ENCODE assay signal across 8 cellular contexts in the genomic region with DNA sequence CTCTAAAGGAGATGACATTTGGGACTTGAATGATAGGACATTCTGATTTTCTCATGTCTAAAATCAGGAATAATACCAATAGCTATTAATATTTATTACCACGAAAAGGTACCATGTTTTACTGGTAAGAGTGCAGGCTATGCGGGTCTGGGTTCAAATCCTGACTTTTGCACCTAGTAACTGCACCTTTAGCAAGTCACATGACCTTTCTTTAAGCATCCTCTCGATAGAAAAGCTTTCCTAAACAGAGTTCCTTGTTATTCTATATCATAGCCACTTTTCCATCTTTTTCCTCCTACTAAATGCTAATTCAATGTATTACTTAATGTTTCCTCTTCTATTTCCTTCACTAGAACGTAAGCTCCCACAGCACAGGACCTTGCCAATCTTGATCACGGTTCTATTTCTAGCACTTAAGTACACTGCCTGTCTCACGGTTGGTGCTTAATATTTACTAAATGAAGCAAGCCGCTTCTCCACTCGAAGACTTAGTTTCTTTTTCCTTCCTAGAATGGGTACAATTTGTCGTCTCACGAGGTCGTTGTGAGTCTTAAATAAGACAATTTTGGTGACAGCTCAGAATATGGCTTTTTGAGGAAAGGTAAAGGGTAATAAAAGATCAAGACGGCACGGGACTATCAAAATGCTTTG. TPM values are rescaled to one million over a fixed set of nuclear protein-coding genes. Genes with fewer than 3 reads are reported as not detected.
DNase-seq lines count a peak whose midpoint lies in the region; ATAC-seq, FAIRE-seq and TF ChIP-seq lines count a peak whose summit lies in the region.

No MANE protein-coding gene starts in this region.

- H2BK120ac ChIP-seq in H1 (replicated peaks; ENCODE audit: low read depth, low read length) = no peak overlapping the region

- no peak overlapping the region for H3K4ac ChIP-seq in H1 (replicated peaks; ENCODE audit: insufficient read length, low read depth, low read length)

- H2BK12ac ChIP-seq in H1 (ENCODE audit: low read depth, low read length) = no peak overlapping the region

- H3K4me1 ChIP-seq in ES-I3 (ENCODE audit: insufficient read depth, low read length) (peaks cover 5% of the 10 kb centered on the region; the same call in 1 of the 2 replicates), H1 (replicated peaks in 1 of 4; ENCODE audit: control insufficient read depth in 3 of 4, insufficient read depth in 4 of 4, low read length in 3 of 4) (peaks cover 0 to 6% (median 2%) of the 10 kb centered on the region in 4 experiments; a peak in 4 of 7 replicates)

- peak overlapping the region; percentile 99 for H3K4me3 Mint-ChIP-seq in nephron

- H3K23me2 ChIP-seq in H1 (ENCODE audit: low read depth, low read length) = peaks cover 4% of the 10 kb centered on the region; the same call in 1 of the 2 replicates

- H2AK5ac ChIP-seq in H1 (ENCODE audit: low read depth, low read length) = no peak overlapping the region

- DNase-seq in OCI-M1 (lab: John Stamatoyannopoulos, UW) (peak; percentile 53), H1 (ENCODE audit: low read depth in 1 of 2, low spot score in 2 of 2) (no peak), left colon (no peak), ureter (ENCODE audit: low spot score) (no peak)

- no peaks in the 10 kb centered on the region; the same call in 1 of the 2 replicates for H3K9me3 ChIP-seq in ES-I3 (ENCODE audit: control insufficient read depth, insufficient read depth, low read length)
- H3K9me3 ChIP-seq in H1 (ENCODE audit: insufficient read depth in 2 of 2, low read depth in 1 of 2, low read length in 1 of 2) = no peaks in the 10 kb centered on the region

- WGBS in H1 (ENCODE audit: extremely low coverage in 1 of 2, insufficient coverage in 1 of 2, insufficient read length in 1 of 2, insufficient replicate concordance in 2 of 2, low coverage in 1 of 2, low lambda C conversion rate in 2 of 2, missing lambda C conversion rate in 1 of 2), 2 experiments = 41% methylated on average over 13 of the region's 13 CpGs; no CpG with 5 or more reads in 1 of the 2 experiments

- no peak for FAIRE-seq in H1 (lab: Jason Lieb, UNC)

- H4K91ac ChIP-seq in H1 (replicated peaks; ENCODE audit: insufficient read length, low read length) = no peak overlapping the region

- H3K79me2 ChIP-seq in H1 (ENCODE audit: control insufficient read depth in 1 of 2, insufficient read depth in 2 of 2, low read length in 2 of 2) = peaks cover 0 to 41% of the 10 kb centered on the region in 2 experiments; a peak in 3 of 4 replicates

- TF ChIP-seq RAD21 in H1 (IDR thresholded peaks at IDR 0.05 in 1 of 2, conservative IDR thresholded peaks at IDR 0.05 in 1 of 2; ENCODE audit: low read depth in 2 of 2, low read length in 2 of 2) = no peak

- H3K9ac ChIP-seq in ES-I3 (ENCODE audit: low read depth, low read length) = peak overlapping the region; percentile 81
- H3K9ac ChIP-seq in H1 (replicated peaks in 1 of 4; ENCODE audit: extremely low read depth in 1 of 4, low read depth in 3 of 4, low read length in 3 of 4) = peak overlapping the region in 3 of 4 experiments; percentile 64 to 90 (median 86); a peak in 6 of 7 replicates

- H2AFZ ChIP-seq in H1 (ENCODE audit: low read length) = peak overlapping the region; percentile 75

- intact Hi-C loops in left colon (cut with DNase I, micrococcal nuclease) = no loop called here

- peaks cover 50% of the 10 kb centered on the region for H3K4me1 Mint-ChIP-seq in nephron

- H3K14ac ChIP-seq in H1 (ENCODE audit: insufficient read length) = no peak overlapping the region

- H3K18ac ChIP-seq in H1 (ENCODE audit: extremely low read depth, low read length) = peak overlapping the region; percentile 75; the same call in 1 of the 2 replicates

- POLR2A ChIA-PET in H1 (lab: Charles Lee; ENCODE audit: partially characterized antibody) = interaction anchor here (1.1 to 1.6 kb wide), 4 partner anchors 14 to 38 kb away, joined by 3 to 6 read pairs (median 4); no protein-coding TSS in a partner anchor

- no peak overlapping the region for H4K5ac ChIP-seq in H1 (ENCODE audit: insufficient read length, low read depth, low read length)

- H3K36me3 Mint-ChIP-seq in nephron (ENCODE audit: low read depth) = peaks cover 28% of the 10 kb centered on the region

- H3K36me3 ChIP-seq in ES-I3 (ENCODE audit: insufficient read depth, low read length) (0 out of 2 replicates have a peak, but pooled peaks cover 2% of the 10 kb centered on the region), H1 (ENCODE audit: control insufficient read depth in 2 of 4, insufficient read depth in 4 of 4, low read length in 3 of 4) (peaks cover 3 to 15% (median 6%) of the 10 kb centered on the region in 4 experiments; a peak in 6 of 8 replicates)

- H3K4me3 ChIP-seq in H1 (ENCODE audit: extremely low read depth in 1 of 4, insufficient read depth in 2 of 4, low read depth in 3 of 4, low read length in 4 of 4) = peak overlapping the region; percentile 78 to 92 (median 88)

- CTCF ChIA-PET in H1 (lab: Charles Lee; ENCODE audit: partially characterized antibody) = interaction anchor here (0.7 to 10.6 kb wide), 5 partner anchors 8 to 164 kb away, joined by 3 to 72 read pairs (median 3); no protein-coding TSS in a partner anchor

- no peak for ATAC-seq in left colon
- no peak for ATAC-seq in HG03432 (IDR thresholded peaks at IDR 0.05; ENCODE audit: unreplicated experiment)
- no peak for ATAC-seq in HG02870 (IDR thresholded peaks at IDR 0.05; ENCODE audit: unreplicated experiment)

- no peak for TF ChIP-seq POLR2A in H1 (IDR thresholded peaks at IDR 0.05; ENCODE audit: control extremely low read depth in 1 of 2, low read depth in 2 of 2, low read length in 2 of 2)

- no peak for TF ChIP-seq CTCF in H1 (IDR thresholded peaks at IDR 0.05; ENCODE audit: control extremely low read depth in 1 of 3, insufficient read depth in 1 of 3, low read depth in 1 of 3, low read length in 3 of 3)
- TF ChIP-seq CTCF in nephron (IDR thresholded peaks at IDR 0.05; ENCODE audit: unreplicated experiment in 3 of 3) = no peak

- peaks cover 4% of the 10 kb centered on the region; the same call in 1 of the 2 replicates for H3K79me1 ChIP-seq in H1 (ENCODE audit: low read depth, low read length)

- no peak for TF ChIP-seq EP300 in H1 (IDR thresholded peaks at IDR 0.05; ENCODE audit: borderline replicate concordance in 1 of 2, low read depth in 2 of 2, low read length in 2 of 2)

- H3K27me3 Mint-ChIP-seq in nephron (ENCODE audit: low read depth) = no peaks in the 10 kb centered on the region

- H4K8ac ChIP-seq in H1 (ENCODE audit: extremely low read depth, insufficient read depth, low read length) = no peak overlapping the region

- no peak overlapping the region for H2BK15ac ChIP-seq in H1 (ENCODE audit: low read length)

- H2BK20ac ChIP-seq in H1 (ENCODE audit: low read length) = no peak overlapping the region

- H4K20me1 ChIP-seq in H1 (replicated peaks in 1 of 2; ENCODE audit: control insufficient read depth in 1 of 2, insufficient read depth in 2 of 2, low read length in 2 of 2) = no peaks in the 10 kb centered on the region

- peak overlapping the region; percentile 92 to 96 (median 95) for H3K27ac Mint-ChIP-seq in nephron

- no peaks in the 10 kb centered on the region for H3K9me3 Mint-ChIP-seq in nephron

- no peak overlapping the region for H3K56ac ChIP-seq in H1 (replicated peaks; ENCODE audit: insufficient read length, low read depth, low read length)

- peak overlapping the region; percentile 85; the same call in 1 of the 2 replicates for H3K27ac ChIP-seq in H1 (ENCODE audit: low read depth, low read length)

- no peaks in the 10 kb centered on the region for H3K27me3 ChIP-seq in H1 (replicated peaks in 1 of 4; ENCODE audit: control insufficient read depth in 3 of 4, extremely low read depth in 1 of 4, insufficient read depth in 3 of 4, low read length in 3 of 4)

- no peak overlapping the region for H2BK5ac ChIP-seq in H1 (ENCODE audit: low read depth, low read length)

- no peak overlapping the region for H3K23ac ChIP-seq in H1 (ENCODE audit: insufficient read length)

- H3K4me2 ChIP-seq in H1 (ENCODE audit: insufficient read depth in 1 of 2, low read depth in 2 of 2, low read length in 2 of 2) = peak overlapping the region; percentile 84 to 85

TF ChIP-seq in H1, 55 proteins besides CTCF, POLR2A, EP300 and RAD21 (continues in another document):
- TF ChIP-seq BCL11A (IDR thresholded peaks at IDR 0.05; ENCODE audit: low read depth in 2 of 2, low read length in 2 of 2) (no peak), FOSL1 (IDR thresholded peaks at IDR 0.05; ENCODE audit: insufficient read depth, low read depth, low read length) (no peak)

RNA-seq across cellular contexts. Expression of a gene that starts 0.8 kb away (rescaled TPM):
- 14.3 and 15.0 TPM in 2 replicates for total RNA-seq in H1 (2021; fragmentation: NEBNext Ultra II Directional; extraction: Animal tissue kit (Norgen Biotek cat#: 25700))
- 2.4 and 5.9 TPM in 2 replicates for polyA plus RNA-seq in H1 (2011; rRNA removed)
- polyA plus RNA-seq in H1 (2011; cell fraction: cytosol; rRNA removed) = 8.2 TPM
- polyA plus RNA-seq in H1 (2011; cell fraction: nucleus; rRNA removed) = 2.8 TPM
- polyA plus RNA-seq in H1 (2012, experiment 1 of 2) = 9.9 to 17.1 TPM (median 12.0 TPM) in 4 replicates
- 1.6 TPM for polyA plus RNA-seq in H1 (2012, experiment 2 of 2)
- polyA plus RNA-seq in H1 (2013, experiment 1 of 2) = 7.6 TPM
- 8.4 TPM for polyA plus RNA-seq in H1 (2013, experiment 2 of 2)
- polyA minus RNA-seq in H1 (2011; rRNA and poly(A)+ RNA removed) = 10.6 and 12.3 TPM in 2 replicates
- polyA minus RNA-seq in H1 (2011; cell fraction: cytosol; rRNA and poly(A)+ RNA removed) = 4.3 TPM
- 4.4 TPM for polyA minus RNA-seq in H1 (2011; cell fraction: nucleus; rRNA and poly(A)+ RNA removed)
- total RNA-seq in left colon = 10 to 100 TPM; 15.7 to 18.1 TPM
- 25.0 TPM for total RNA-seq in ureter

RNA-seq across cellular contexts. Expression of a gene that starts 0.9 kb away (rescaled TPM):
- total RNA-seq in H1 (2021; fragmentation: NEBNext Ultra II Directional; extraction: Animal tissue kit (Norgen Biotek cat#: 25700)) = 42.2 and 47.8 TPM in 2 replicates
- 16.7 and 29.4 TPM in 2 replicates for polyA plus RNA-seq in H1 (2011; rRNA removed)
- polyA plus RNA-seq in H1 (2011; cell fraction: cytosol; rRNA removed) = 34.9 TPM
- 35.9 TPM for polyA plus RNA-seq in H1 (2011; cell fraction: nucleus; rRNA removed)
- 33.0 to 43.0 TPM (median 39.6 TPM) in 4 replicates for polyA plus RNA-seq in H1 (2012, experiment 1 of 2)
- 8.0 TPM for polyA plus RNA-seq in H1 (2012, experiment 2 of 2)
- polyA plus RNA-seq in H1 (2013, experiment 1 of 2) = 41.6 TPM
- 37.7 TPM for polyA plus RNA-seq in H1 (2013, experiment 2 of 2)
- 52.5 and 65.8 TPM in 2 replicates for polyA minus RNA-seq in H1 (2011; rRNA and poly(A)+ RNA removed)
- polyA minus RNA-seq in H1 (2011; cell fraction: cytosol; rRNA and poly(A)+ RNA removed) = 20.6 TPM
- polyA minus RNA-seq in H1 (2011; cell fraction: nucleus; rRNA and poly(A)+ RNA removed) = 51.0 TPM
- total RNA-seq in left colon (10 to 100 TPM; 48.0 to 62.7 TPM), ureter (61.5 TPM)

RNA-seq across cellular contexts. Expression of a gene that starts 35.1 kb away (rescaled TPM):
- 1.2 and 1.9 TPM in 2 replicates for total RNA-seq in H1 (2021; fragmentation: NEBNext Ultra II Directional; extraction: Animal tissue kit (Norgen Biotek cat#: 25700))
- polyA plus RNA-seq in H1 (2011; rRNA removed) = 0.92 and 1.0 TPM in 2 replicates
- polyA plus RNA-seq in H1 (2011; cell fraction: cytosol; rRNA removed) = 0.96 TPM
- 1.3 TPM for polyA plus RNA-seq in H1 (2011; cell fraction: nucleus; rRNA removed)
- 0.47 to 1.5 TPM (median 0.91 TPM) in 4 replicates for polyA plus RNA-seq in H1 (2012, experiment 1 of 2)
- polyA plus RNA-seq in H1 (2012, experiment 2 of 2) = 0.52 TPM
- 1.3 TPM for polyA plus RNA-seq in H1 (2013, experiment 1 of 2)
- 1.4 TPM for polyA plus RNA-seq in H1 (2013, experiment 2 of 2)
- 0.63 and 0.88 TPM in 2 replicates for polyA minus RNA-seq in H1 (2011; rRNA and poly(A)+ RNA removed)
- 0.44 TPM for polyA minus RNA-seq in H1 (2011; cell fraction: cytosol; rRNA and poly(A)+ RNA removed)
- polyA minus RNA-seq in H1 (2011; cell fraction: nucleus; rRNA and poly(A)+ RNA removed) = 1.4 TPM
- total RNA-seq in left colon = 1 to 10 TPM; 1.6 to 2.1 TPM
- 5.7 TPM for total RNA-seq in ureter
